9 cellular contexts compared by ENCODE assay signal in genomic region chr9:95018099-95018927, GRCh38.
DNase-seq lines count a peak whose midpoint lies in the region; ATAC-seq and TF ChIP-seq lines count a peak whose summit lies in the region.
"Had no signal": no experiment of that assay in that cellular context is flagged by ENCODE, and none has a peak within 500 bp of the region (broad histone marks: within the 10 kb centered on the region; RNA-seq: fewer than 3 reads in every experiment).

No MANE protein-coding gene starts in this region.

- no peak for TF ChIP-seq CTCF in RWPE2 (IDR thresholded peaks at IDR 0.05; ENCODE audit: poor library complexity, severe bottlenecking)
- TF ChIP-seq CTCF in foreskin keratinocyte (conservative IDR thresholded peaks at IDR 0.05), result peak; percentile 34
- TF ChIP-seq CTCF in psoas muscle (IDR thresholded peaks at IDR 0.05), result no peak

- H3K27ac ChIP-seq in RWPE2 (ENCODE audit: poor library complexity, severe bottlenecking), result peak overlapping the region; percentile 94
- H3K27ac ChIP-seq in foreskin keratinocyte, result peak overlapping the region; percentile 99
- H3K27ac ChIP-seq in psoas muscle, result peak overlapping the region; percentile 93

- H3K4me3 ChIP-seq in RWPE2 (ENCODE audit: severe bottlenecking), result no peak overlapping the region
- H3K4me3 ChIP-seq in psoas muscle, result peak overlapping the region; percentile 13

- intact Hi-C loops in psoas muscle (cut with DNase I), result no loop called here

- H3K4me1 ChIP-seq in RWPE2 (ENCODE audit: insufficient read depth, poor library complexity, severe bottlenecking), result peaks cover 47% of the 10 kb centered on the region
- H3K4me1 ChIP-seq in foreskin keratinocyte, result peaks cover 43% of the 10 kb centered on the region
- peaks cover 96% of the 10 kb centered on the region for H3K4me1 ChIP-seq in psoas muscle

- H3K9me3 ChIP-seq in RWPE2 (ENCODE audit: severe bottlenecking) (no peaks in the 10 kb centered on the region), psoas muscle (no peaks in the 10 kb centered on the region)

- H3K36me3 ChIP-seq in RWPE2 (ENCODE audit: low read depth), result peaks cover 73% of the 10 kb centered on the region
- peaks cover 0 to 48% of the 10 kb centered on the region in 2 donors for H3K36me3 ChIP-seq in psoas muscle (ENCODE audit: insufficient read depth in 1 of 2, low read depth in 1 of 2)

- ATAC-seq in RWPE2 (ENCODE audit: low read depth) (peak; percentile 85), foreskin keratinocyte (peak; percentile 90), psoas muscle (peak; percentile 80 to 89 (median 88)), GM19351 (IDR thresholded peaks at IDR 0.05; ENCODE audit: unreplicated experiment) (no peak)
- ATAC-seq: T-cell had no signal

- WGBS in psoas muscle, 3 donors, result 14 to 24% (median 20%) methylated on average over 11 of the region's 11 CpGs

- DNase-seq in ELF-1 (ENCODE audit: low read depth, low spot score) (peak; percentile 20), RWPE2 (ENCODE audit: low spot score) (peak; percentile 85), foreskin keratinocyte (peak; percentile 99 to 100), psoas muscle (peak; percentile 60 to 72), NCI-H1436 treated with DMSO at 0.1 percent for 48 hours (lab: John Stamatoyannopoulos, UW) (no peak), NCI-H524 treated with DMSO at 0.1 percent for 48 hours (lab: John Stamatoyannopoulos, UW) (no peak)
- no peak for DNase-seq in activated naive CD4-positive, alpha-beta T cell treated with Interleukin-2 at 50 U/mL for 16 hours

- H3K27me3 ChIP-seq in RWPE2 (ENCODE audit: insufficient read depth, poor library complexity, severe bottlenecking) (no peaks in the 10 kb centered on the region), foreskin keratinocyte (no peaks in the 10 kb centered on the region), psoas muscle (ENCODE audit: insufficient read depth in 3 of 3, low read length in 2 of 3) (no peaks in the 10 kb centered on the region)

Comparison
In these comparisons a context has a peak if more than half of its experiments do, and no peak if none do; other contexts are left out.
1. DNase-seq: peak in ELF-1 (single experiment), RWPE2 (single experiment), foreskin keratinocyte (2 of 2) and psoas muscle (2 of 2); none in NCI-H1436 treated with DMSO at 0.1 percent for 48 hours (single experiment), activated naive CD4-positive, alpha-beta T cell treated with Interleukin-2 at 50 U/mL for 16 hours (single experiment) and NCI-H524 treated with DMSO at 0.1 percent for 48 hours (single experiment).
2. Peak in every context shown above with its lines, with median percentiles within 50 percentile points of each other: H3K27ac ChIP-seq.